ENCODE assay signal across 26 cellular contexts in genomic region chr6:140317957-140318356, GRCh38.
"Had no signal": no experiment of that assay in that cellular context is flagged by ENCODE, and none has a peak within 500 bp of the region (broad histone marks: within the 10 kb centered on the region; RNA-seq: fewer than 3 reads in every experiment).

No MANE protein-coding gene starts in this region.

- ATAC-seq: activated T-helper 17 cell treated with anti-CD3 and anti-CD28 coated beads, Interleukin-2, amount 50 U/mL, for 72 hours had no signal

- H3K4me3 Mint-ChIP-seq: activated CD4-positive, alpha-beta memory T cell treated with anti-CD3 and anti-CD28 coated beads for 36 hours; activated CD4-positive, alpha-beta T cell treated with anti-CD3 and anti-CD28 coated beads, Interleukin-2, amount 10 ng/mL, durations not matched to agents 7 days and 5 days; activated naive CD4-positive, alpha-beta T cell treated with anti-CD3 and anti-CD28 coated beads, Interleukin-2, amount 10 ng/mL, durations not matched to agents 7 days and 5 days; activated naive CD8-positive, alpha-beta T cell treated with anti-CD3 and anti-CD28 coated beads for 36 hours; activated T-helper 17 cell treated with anti-CD3 and anti-CD28 coated beads, Interleukin-2, amount 50 U/mL, for 72 hours had no signal

- H3K27me3 Mint-ChIP-seq: activated CD4-positive, alpha-beta memory T cell treated with anti-CD3 and anti-CD28 coated beads for 36 hours; activated CD4-positive, alpha-beta T cell treated with anti-CD3 and anti-CD28 coated beads, Interleukin-2, amount 10 ng/mL, durations not matched to agents 7 days and 5 days; activated naive CD4-positive, alpha-beta T cell treated with anti-CD3 and anti-CD28 coated beads, Interleukin-2, amount 10 ng/mL, durations not matched to agents 7 days and 5 days; activated T-helper 17 cell treated with anti-CD3 and anti-CD28 coated beads, Interleukin-2, amount 50 U/mL, for 72 hours had no signal

- H3K27ac Mint-ChIP-seq: activated CD4-positive, alpha-beta memory T cell treated with anti-CD3 and anti-CD28 coated beads for 36 hours; activated CD4-positive, alpha-beta T cell treated with anti-CD3 and anti-CD28 coated beads, Interleukin-2, amount 10 ng/mL, durations not matched to agents 7 days and 5 days; activated naive CD4-positive, alpha-beta T cell treated with anti-CD3 and anti-CD28 coated beads, Interleukin-2, amount 10 ng/mL, durations not matched to agents 7 days and 5 days; activated naive CD8-positive, alpha-beta T cell treated with anti-CD3 and anti-CD28 coated beads for 36 hours; activated T-helper 17 cell treated with anti-CD3 and anti-CD28 coated beads, Interleukin-2, amount 50 U/mL, for 72 hours had no signal

- H3K9me3 Mint-ChIP-seq: activated CD4-positive, alpha-beta memory T cell treated with anti-CD3 and anti-CD28 coated beads for 36 hours; activated CD4-positive, alpha-beta T cell treated with anti-CD3 and anti-CD28 coated beads, Interleukin-2, amount 10 ng/mL, durations not matched to agents 7 days and 5 days; activated naive CD4-positive, alpha-beta T cell treated with anti-CD3 and anti-CD28 coated beads, Interleukin-2, amount 10 ng/mL, durations not matched to agents 7 days and 5 days; activated naive CD8-positive, alpha-beta T cell treated with anti-CD3 and anti-CD28 coated beads for 36 hours; activated T-helper 17 cell treated with anti-CD3 and anti-CD28 coated beads, Interleukin-2, amount 50 U/mL, for 72 hours had no signal

- H3K36me3 ChIP-seq: brain microvascular endothelial cell, MG63, Peyer's patch had no signal

- DNase-seq: activated CD4-positive, alpha-beta memory T cell treated with anti-CD3 and anti-CD28 coated beads for 36 hours; activated CD4-positive, alpha-beta T cell treated with anti-CD3 and anti-CD28 coated beads, Interleukin-2, amount 10 ng/mL, durations not matched to agents 7 days and 5 days; activated CD4-positive, CD25-positive, alpha-beta regulatory T cell; activated CD8-positive, alpha-beta memory T cell treated with anti-CD3 and anti-CD28 coated beads for 24 hours; activated gamma-delta T cell treated with Interleukin-2 at 50 U/mL for 16 hours; activated naive CD4-positive, alpha-beta T cell treated with anti-CD3 and anti-CD28 coated beads, Interleukin-2, amount 10 ng/mL, durations not matched to agents 7 days and 5 days; activated naive CD8-positive, alpha-beta T cell treated with anti-CD3 and anti-CD28 coated beads for 36 hours; activated T-cell treated with anti-CD3 and anti-CD28 coated beads for 4 hours; activated T-cell treated with anti-CD3 and anti-CD28 coated beads, Interleukin-2, amount 50 U/mL, for 48 hours; brain microvascular endothelial cell; caudate nucleus; MG63; NCI-H1105; NCI-H1436; NCI-H1694 treated with DMSO at 0.1 percent for 48 hours; NCI-H2029 treated with DMSO at 0.1 percent for 48 hours; NCI-H345; NCI-H510A; NCI-H526 treated with DMSO at 0.1 percent for 48 hours; NCI-H82; Peyer's patch; SHP77 treated with DMSO at 0.1 percent for 48 hours; T-helper 2 cell; T1000 had no signal

- H3K27me3 ChIP-seq: brain microvascular endothelial cell, MG63, Peyer's patch had no signal

- H3K4me3 ChIP-seq: MG63, Peyer's patch had no signal

- H3K4me1 Mint-ChIP-seq: activated CD4-positive, alpha-beta T cell treated with anti-CD3 and anti-CD28 coated beads, Interleukin-2, amount 10 ng/mL, durations not matched to agents 7 days and 5 days; activated naive CD4-positive, alpha-beta T cell treated with anti-CD3 and anti-CD28 coated beads, Interleukin-2, amount 10 ng/mL, durations not matched to agents 7 days and 5 days; activated T-helper 17 cell treated with anti-CD3 and anti-CD28 coated beads, Interleukin-2, amount 50 U/mL, for 72 hours had no signal

- H3K9me3 ChIP-seq: MG63, Peyer's patch had no signal

- H3K36me3 Mint-ChIP-seq: activated CD4-positive, alpha-beta memory T cell treated with anti-CD3 and anti-CD28 coated beads for 36 hours; activated naive CD4-positive, alpha-beta T cell treated with anti-CD3 and anti-CD28 coated beads, Interleukin-2, amount 10 ng/mL, durations not matched to agents 7 days and 5 days; activated naive CD8-positive, alpha-beta T cell treated with anti-CD3 and anti-CD28 coated beads for 36 hours had no signal

- H3K27ac ChIP-seq: brain microvascular endothelial cell, Peyer's patch, RWPE1 had no signal
